In the genomic region with DNA sequence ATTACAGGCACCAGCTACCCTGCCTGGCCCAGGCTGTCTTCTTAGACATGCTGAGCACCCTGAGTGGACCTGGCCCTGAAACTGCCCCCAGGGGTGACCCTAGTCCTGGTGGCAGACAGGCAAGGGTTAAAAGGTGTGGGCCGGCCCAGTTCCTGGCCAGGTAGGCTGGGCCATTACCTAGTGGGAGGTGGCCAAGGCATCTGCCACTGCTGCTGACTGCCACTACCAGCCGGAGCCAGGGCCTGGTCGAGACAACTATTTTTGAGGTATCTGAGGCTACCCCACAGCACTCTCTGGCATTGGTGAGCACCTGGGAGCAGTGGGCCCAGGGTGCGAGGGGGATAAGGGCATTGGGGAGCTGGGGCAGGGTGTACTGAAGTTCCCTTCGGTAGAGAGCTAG, we compare ENCODE assay signal across 12 cellular contexts. TPM values are rescaled to one million over a fixed set of nuclear protein-coding genes. Genes with fewer than 3 reads are reported as not detected.
DNase-seq lines count a peak whose midpoint lies in the region; TF ChIP-seq lines count a peak whose summit lies in the region.
"Had no signal": no experiment of that assay in that cellular context is flagged by ENCODE, and none has a peak within 500 bp of the region (broad histone marks: within the 10 kb centered on the region; RNA-seq: fewer than 3 reads in every experiment).

TSS of gene CCDC120 (plus strand) at position 206 of the 400 bp plus-strand sequence. CDS start 3,043 bp downstream, outside the sequence.

- intact Hi-C loops in colonic mucosa (cut with DNase I) (no loop called here), thyroid gland (cut with DNase I) (no loop called here)

- peak; percentile 59 for DNase-seq in MM.1S
- peak; percentile 62 for DNase-seq in colonic mucosa
- DNase-seq in thyroid gland, result peak; percentile 64 to 65
- DNase-seq in AG08396 (ENCODE audit: low spot score), result no peak
- DNase-seq in HFFc6, result no peak
- DNase-seq in SW 1271 (lab: John Stamatoyannopoulos, UW), result no peak
- DNase-seq: activated CD4-positive, alpha-beta T cell treated with anti-CD3 and anti-CD28 coated beads, Interleukin-2, amount 10 ng/mL, durations not matched to agents 24 days and 14 days; activated naive CD8-positive, alpha-beta T cell treated with anti-CD3 and anti-CD28 coated beads for 36 hours; left cardiac atrium; NCI-H1436; SHP77 had no signal

- H3K4me2 ChIP-seq in MM.1S (ENCODE audit: low read depth, low read length), result peak within 1 kb of the TSS; percentile 73

- no peaks in the 10 kb centered on the region for H4K20me1 ChIP-seq in MM.1S (ENCODE audit: insufficient read depth, low read length)

- H3K9me3 ChIP-seq in MM.1S (replicated peaks; ENCODE audit: insufficient read depth, low read length), result no peaks in the 10 kb centered on the region
- no peaks in the 10 kb centered on the region for H3K9me3 ChIP-seq in colonic mucosa
- peaks cover 0 to 5% (median 0%) of the 10 kb centered on the region in 4 donors for H3K9me3 ChIP-seq in liver (ENCODE audit: control insufficient read depth in 4 of 4, low read length in 3 of 4)
- H3K9me3 ChIP-seq in thyroid gland, result no peaks in the 10 kb centered on the region

- H3K4me3 Mint-ChIP-seq in HFFc6, result no peak within 1 kb of the TSS
- H3K4me3 Mint-ChIP-seq: activated CD4-positive, alpha-beta T cell treated with anti-CD3 and anti-CD28 coated beads, Interleukin-2, amount 10 ng/mL, durations not matched to agents 24 days and 14 days; activated naive CD8-positive, alpha-beta T cell treated with anti-CD3 and anti-CD28 coated beads for 36 hours had no signal

- WGBS in liver, result 19% methylated on average over 5 of the region's 5 CpGs
- 0% methylated on average over 1 of the region's 5 CpGs for WGBS in thyroid gland, 2 donors

- H3K27ac Mint-ChIP-seq in HFFc6, result no peak within 1 kb of the TSS
- H3K27ac Mint-ChIP-seq: activated CD4-positive, alpha-beta T cell treated with anti-CD3 and anti-CD28 coated beads, Interleukin-2, amount 10 ng/mL, durations not matched to agents 24 days and 14 days; activated naive CD8-positive, alpha-beta T cell treated with anti-CD3 and anti-CD28 coated beads for 36 hours had no signal

- H3K27ac ChIP-seq in MM.1S (ENCODE audit: low read length) (peak within 1 kb of the TSS; percentile 44; the same call in 1 of the 2 replicates), colonic mucosa (peak within 1 kb of the TSS; percentile 67), liver (ENCODE audit: low read depth in 1 of 2, low read length in 2 of 2) (peak within 1 kb of the TSS; percentile 60 to 76), thyroid gland (peak within 1 kb of the TSS in 2 of 3 donors; percentile 18 to 36)

- H3K36me3 Mint-ChIP-seq in HFFc6 (ENCODE audit: low read depth), result peaks cover 8% of the 10 kb centered on the region

- peaks cover 15% of the 10 kb centered on the region for H3K27me3 Mint-ChIP-seq in HFFc6 (ENCODE audit: insufficient read depth)
- H3K27me3 Mint-ChIP-seq: activated CD4-positive, alpha-beta T cell treated with anti-CD3 and anti-CD28 coated beads, Interleukin-2, amount 10 ng/mL, durations not matched to agents 24 days and 14 days; activated naive CD8-positive, alpha-beta T cell treated with anti-CD3 and anti-CD28 coated beads for 36 hours had no signal

- no peak for TF ChIP-seq CTCF in MM.1S (IDR thresholded peaks at IDR 0.05; ENCODE audit: low read length)
- TF ChIP-seq CTCF in colonic mucosa (IDR thresholded peaks at IDR 0.05), result no peak
- TF ChIP-seq CTCF in liver (IDR thresholded peaks at IDR 0.05; ENCODE audit: low read depth, low read length, missing input control), result no peak
- TF ChIP-seq CTCF in thyroid gland (IDR thresholded peaks at IDR 0.05), result no peak
- TF ChIP-seq CTCF in HFFc6 (IDR thresholded peaks at IDR 0.05), result no peak

- peaks cover 8% of the 10 kb centered on the region for H3K9me3 Mint-ChIP-seq in HFFc6
- H3K9me3 Mint-ChIP-seq: activated CD4-positive, alpha-beta T cell treated with anti-CD3 and anti-CD28 coated beads, Interleukin-2, amount 10 ng/mL, durations not matched to agents 24 days and 14 days; activated naive CD8-positive, alpha-beta T cell treated with anti-CD3 and anti-CD28 coated beads for 36 hours had no signal

- peak within 1 kb of the TSS; percentile 61 for H2AFZ ChIP-seq in MM.1S (ENCODE audit: low read length)

- TF ChIP-seq POLR2A in thyroid gland (IDR thresholded peaks at IDR 0.05), result peak in 1 of 2 donors; percentile 54

- H3K4me1 ChIP-seq in MM.1S (ENCODE audit: low read length), result no peaks in the 10 kb centered on the region
- no peaks in the 10 kb centered on the region for H3K4me1 ChIP-seq in colonic mucosa
- peaks cover 0 to 7% (median 3%) of the 10 kb centered on the region in 4 donors for H3K4me1 ChIP-seq in liver (ENCODE audit: control insufficient read depth in 4 of 4, insufficient read depth in 4 of 4, low read length in 3 of 4)
- no peaks in the 10 kb centered on the region for H3K4me1 ChIP-seq in thyroid gland

- no peaks in the 10 kb centered on the region for H3F3A ChIP-seq in MM.1S (ENCODE audit: insufficient read depth, low read length)

- H3K9ac ChIP-seq in MM.1S (ENCODE audit: low read length) (peak within 1 kb of the TSS; percentile 65), colonic mucosa (ENCODE audit: low read depth in 2 of 2, low read length in 2 of 2) (peak within 1 kb of the TSS; percentile 61 to 75), liver (ENCODE audit: low read depth in 1 of 2, low read length in 2 of 2) (peak within 1 kb of the TSS; percentile 31 to 34)

- H3K79me2 ChIP-seq in MM.1S (ENCODE audit: low read length), result peaks cover 14% of the 10 kb centered on the region

- H3K27me3 ChIP-seq in MM.1S (replicated peaks; ENCODE audit: insufficient read depth, low read length) (no peaks in the 10 kb centered on the region), colonic mucosa (no peaks in the 10 kb centered on the region), liver (ENCODE audit: control insufficient read depth in 4 of 4, insufficient read depth in 4 of 4, low read length in 3 of 4) (peaks cover 0 to 3% (median 0%) of the 10 kb centered on the region in 4 donors), thyroid gland (no peaks in the 10 kb centered on the region)

- H3K4me3 ChIP-seq in MM.1S (ENCODE audit: low read length) (peak within 1 kb of the TSS; percentile 74), colonic mucosa (peak within 1 kb of the TSS; percentile 25), liver (ENCODE audit: low read depth in 1 of 3, low read length in 3 of 3) (peak within 1 kb of the TSS; percentile 53 to 69 (median 69)), thyroid gland (replicated peaks in 1 of 3) (peak within 1 kb of the TSS in 2 of 3 donors; percentile 6 to 36)

- H3K4me1 Mint-ChIP-seq in HFFc6 (ENCODE audit: low read depth), result no peaks in the 10 kb centered on the region

- peak in 1 of 2 donors; percentile 23 for TF ChIP-seq RAD21 in liver (IDR thresholded peaks at IDR 0.05)

- H3K36me3 ChIP-seq in MM.1S (replicated peaks; ENCODE audit: insufficient read depth, low read length) (no peaks in the 10 kb centered on the region), colonic mucosa (no peaks in the 10 kb centered on the region), liver (ENCODE audit: control insufficient read depth in 4 of 4, insufficient read depth in 3 of 4, low read depth in 1 of 4, low read length in 3 of 4) (peaks cover 0 to 2% (median under 1%) of the 10 kb centered on the region in 4 donors), thyroid gland (no peaks in the 10 kb centered on the region)

- no peaks in the 10 kb centered on the region for H3K9me2 ChIP-seq in MM.1S (replicated peaks; ENCODE audit: insufficient read depth, low read length)

TF ChIP-seq in liver, 16 proteins besides CTCF, POLR2A, EP300 and RAD21:
- TF ChIP-seq, protein P1, sequence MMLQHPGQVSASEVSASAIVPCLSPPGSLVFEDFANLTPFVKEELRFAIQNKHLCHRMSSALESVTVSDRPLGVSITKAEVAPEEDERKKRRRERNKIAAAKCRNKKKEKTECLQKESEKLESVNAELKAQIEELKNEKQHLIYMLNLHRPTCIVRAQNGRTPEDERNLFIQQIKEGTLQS (IDR thresholded peaks at IDR 0.05), result no peak
- TF ChIP-seq HNF4A (conservative IDR thresholded peaks at IDR 0.05) (peak in 1 of 2 donors; percentile 22), RXRA (IDR thresholded peaks at IDR 0.05) (peak in 1 of 2 donors; percentile 18)
TF ChIP-seq in liver: peak in this region for 2.

RNA-seq across cellular contexts. Expression of gene CCDC120, which starts in this region (rescaled TPM):
- total RNA-seq in colonic mucosa (10 to 100 TPM; 11.3 to 11.8 TPM), liver (1 to 10 TPM; 1.0 to 1.9 TPM), thyroid gland (10 to 100 TPM in 1 of 4 donors, 1 to 10 TPM in 3; 5.1 to 14.4 (median 6.3) TPM)
- polyA plus RNA-seq in liver, result 1 to 10 TPM; 1.3 to 3.4 TPM
- total RNA-seq in HFFc6 (2021; fragmentation: NEBNext Ultra II Directional; extraction: Animal tissue kit (Norgen Biotek cat#: 25700)), result under 1 TPM in 4 of 6 experiments, not detected in 2; 0.05 to 0.62 (median 0.24) TPM

Comparison
In these comparisons a context has a peak if more than half of its experiments do, and no peak if none do; other contexts are left out.
1. DNase-seq: peak in MM.1S (single experiment), colonic mucosa (single experiment) and thyroid gland (2 of 2); none in AG08396 (single experiment), HFFc6 (single experiment) and SW 1271 (0 of 2).
2. H3K4me3 ChIP-seq: peak in every context shown above with its lines; median percentile 74 in MM.1S; 69 in liver; 25 in colonic mucosa; 21 in thyroid gland.
3. Peak in every context shown above with its lines, with median percentiles within 50 percentile points of each other: H3K27ac ChIP-seq and H3K9ac ChIP-seq.